ENCODE assay signal across 12 cellular contexts in genomic region chr5:10268100-10268499, GRCh38. TPM values are rescaled to one million over a fixed set of nuclear protein-coding genes. Genes with fewer than 3 reads are reported as not detected.
DNase-seq lines count a peak whose midpoint lies in the region; ATAC-seq and TF ChIP-seq lines count a peak whose summit lies in the region.
"Had no signal": no experiment of that assay in that cellular context is flagged by ENCODE, and none has a peak within 500 bp of the region (broad histone marks: within the 10 kb centered on the region; RNA-seq: fewer than 3 reads in every experiment).

No MANE protein-coding gene starts in this region.

- in situ Hi-C loops in GM23248 (cut with MboI) (no loop called here), gastrocnemius medialis (cut with MboI; ENCODE audit: low sequenced_read_pairs in 4 of 4) (loop anchor here in 1 of 4 donors (10.0 kb wide), 1 partner anchor 147 kb away; no protein-coding TSS in a partner anchor)

- H3K27me3 Mint-ChIP-seq in endodermal cell (ENCODE audit: insufficient read depth) = no peaks in the 10 kb centered on the region

- WGBS in GM23248 (ENCODE audit: low coverage in 1 of 2, low lambda C conversion rate in 2 of 2, missing lambda C conversion rate in 2 of 2), 2 experiments = 86 to 87% methylated on average over 8 to 10 of the region's 10 CpGs
- WGBS in endodermal cell (ENCODE audit: insufficient coverage in 1 of 2, insufficient read length in 1 of 2), 2 experiments = 86 to 91% methylated on average over 6 to 10 of the region's 10 CpGs

- intact Hi-C loops in gastrocnemius medialis (cut with DNase I; ENCODE audit: low total_unique reads) = no loop called here

- no peaks in the 10 kb centered on the region for H3K9me3 Mint-ChIP-seq in endodermal cell

- no peak overlapping the region for H3K9ac ChIP-seq in GM23248
- no peak overlapping the region for H3K9ac ChIP-seq in endodermal cell (ENCODE audit: extremely low read depth, low read length, poor library complexity, severe bottlenecking)

- no peak for DNase-seq in GM23248
- peak; percentile 39 for DNase-seq in M059J (ENCODE audit: low read depth)
- DNase-seq in endodermal cell = no peak
- no peak for DNase-seq in gastrocnemius medialis
- no peak for DNase-seq in H4 (ENCODE audit: low spot score)
- no peak for DNase-seq in activated CD4-positive, alpha-beta T cell treated with anti-CD3 and anti-CD28 coated beads for 4 hours
- DNase-seq: ACHN, Caco-2, DMS153, NCI-H187 treated with DMSO at 0.1 percent for 48 hours had no signal

- ATAC-seq in gastrocnemius medialis (no peak), HG03520 (IDR thresholded peaks at IDR 0.05; ENCODE audit: unreplicated experiment) (no peak)

- no peaks in the 10 kb centered on the region for H3K9me2 ChIP-seq in GM23248 (ENCODE audit: insufficient read depth)

- H3K27me3 ChIP-seq in GM23248 (replicated peaks; ENCODE audit: insufficient read depth) = no peaks in the 10 kb centered on the region
- H3K27me3 ChIP-seq in endodermal cell (ENCODE audit: control insufficient read depth, insufficient read depth, low read length, poor library complexity, severe bottlenecking) = no peaks in the 10 kb centered on the region
- no peaks in the 10 kb centered on the region for H3K27me3 ChIP-seq in gastrocnemius medialis
- H3K27me3 ChIP-seq: SJSA1 had no signal

- TF ChIP-seq CTCF in endodermal cell (conservative IDR thresholded peaks at IDR 0.05) (no peak), gastrocnemius medialis (IDR thresholded peaks at IDR 0.05 in 4 of 5, conservative IDR thresholded peaks at IDR 0.05 in 1 of 5) (no peak)

- no peaks in the 10 kb centered on the region for H4K20me1 ChIP-seq in GM23248 (ENCODE audit: insufficient read depth)

- H3K36me3 ChIP-seq in GM23248 (ENCODE audit: low read depth) (peaks cover 23% of the 10 kb centered on the region), endodermal cell (ENCODE audit: control insufficient read depth, insufficient read depth, low read length) (peaks cover 27% of the 10 kb centered on the region), gastrocnemius medialis (peaks cover 0 to 30% of the 10 kb centered on the region in 2 donors)

- TF ChIP-seq POLR2A in gastrocnemius medialis (IDR thresholded peaks at IDR 0.05) = no peak

- H3K9me3 ChIP-seq in GM23248 (ENCODE audit: low read depth) (no peaks in the 10 kb centered on the region), endodermal cell (ENCODE audit: control insufficient read depth, low read length) (no peaks in the 10 kb centered on the region), gastrocnemius medialis (no peaks in the 10 kb centered on the region)
- H3K9me3 ChIP-seq: Caco-2, SJSA1 had no signal

- peak overlapping the region; percentile 12 for H3K27ac Mint-ChIP-seq in endodermal cell

- H3K4me1 Mint-ChIP-seq in endodermal cell = peaks cover 13% of the 10 kb centered on the region

- no peak overlapping the region for H3K4me3 Mint-ChIP-seq in endodermal cell

- H3K27ac ChIP-seq in GM23248 = peak overlapping the region; percentile 75; the same call in 1 of the 2 replicates
- no peak overlapping the region for H3K27ac ChIP-seq in endodermal cell (ENCODE audit: low read depth, low read length)
- H3K27ac ChIP-seq in gastrocnemius medialis = peak overlapping the region; percentile 4 to 72 (median 28)
- H3K27ac ChIP-seq: SJSA1 had no signal

- H3K4me2 ChIP-seq in GM23248 (ENCODE audit: unreplicated experiment) = no peak overlapping the region

- H3K36me3 Mint-ChIP-seq in endodermal cell (ENCODE audit: low read depth) = peaks cover 25% of the 10 kb centered on the region

- no peak overlapping the region for H3K4me3 ChIP-seq in GM23248
- no peak overlapping the region for H3K4me3 ChIP-seq in endodermal cell (ENCODE audit: low read length)
- H3K4me3 ChIP-seq in gastrocnemius medialis = no peak overlapping the region
- H3K4me3 ChIP-seq: SJSA1 had no signal

- no peaks in the 10 kb centered on the region for H3K79me2 ChIP-seq in GM23248 (ENCODE audit: insufficient read depth)

- peaks cover 47% of the 10 kb centered on the region for H3F3A ChIP-seq in GM23248 (ENCODE audit: insufficient read depth)

- peaks cover 14% of the 10 kb centered on the region for H3K4me1 ChIP-seq in GM23248 (ENCODE audit: insufficient read depth)
- no peaks in the 10 kb centered on the region for H3K4me1 ChIP-seq in endodermal cell (ENCODE audit: control insufficient read depth, insufficient read depth, low read length)
- H3K4me1 ChIP-seq in gastrocnemius medialis = peaks cover 4 to 7% of the 10 kb centered on the region in 2 donors
- H3K4me1 ChIP-seq: Caco-2 had no signal

- H2AFZ ChIP-seq in GM23248 = no peak overlapping the region

RNA-seq across cellular contexts. Expression of gene CCT5, which starts 18.0 kb away (rescaled TPM):
- 301 and 392 TPM in 2 replicates for total RNA-seq in GM23248 (2014; rRNA removed; shearing (Covaris generic))
- polyA plus RNA-seq in GM23248 (2016; fragmentation: Nextera tagmentation; extraction: Ambion mirVana) = 257 and 264 TPM in 2 replicates
- total RNA-seq in M059J (2014; rRNA removed; shearing (Covaris generic)) = 445 and 637 TPM in 2 replicates
- total RNA-seq in endodermal cell = 100 to 1,000 TPM; 316 to 356 TPM
- polyA plus RNA-seq in endodermal cell (2013, experiment 1 of 2) = 335 TPM
- polyA plus RNA-seq in endodermal cell (2013, experiment 2 of 2) = 321 TPM
- 100 to 1,000 TPM; 201 to 329 (median 267) TPM for total RNA-seq in gastrocnemius medialis
- total RNA-seq in H4 (2014; rRNA removed; shearing (Covaris generic)) = 1,083 and 1,127 TPM in 2 replicates

RNA-seq across cellular contexts. Expression of gene ATPSCKMT, which starts 18.4 kb away (rescaled TPM):
- 15.3 and 16.8 TPM in 2 replicates for total RNA-seq in GM23248 (2014; rRNA removed; shearing (Covaris generic))
- 12.8 and 13.9 TPM in 2 replicates for polyA plus RNA-seq in GM23248 (2016; fragmentation: Nextera tagmentation; extraction: Ambion mirVana)
- total RNA-seq in M059J (2014; rRNA removed; shearing (Covaris generic)) = 17.8 and 25.1 TPM in 2 replicates
- 10 to 100 TPM; 19.2 to 27.7 TPM for total RNA-seq in endodermal cell
- polyA plus RNA-seq in endodermal cell (2013, experiment 1 of 2) = 14.0 TPM
- polyA plus RNA-seq in endodermal cell (2013, experiment 2 of 2) = 14.8 TPM
- total RNA-seq in gastrocnemius medialis = 10 to 100 TPM in 2 of 4 donors, 1 to 10 TPM in 2; 9.2 to 18.2 (median 10.5) TPM
- total RNA-seq in H4 (2014; rRNA removed; shearing (Covaris generic)) = 34.7 and 42.7 TPM in 2 replicates

RNA-seq across cellular contexts. Expression of gene CMBL, which starts 39.6 kb away (rescaled TPM):
- 4.0 and 4.2 TPM in 2 replicates for total RNA-seq in GM23248 (2014; rRNA removed; shearing (Covaris generic))
- polyA plus RNA-seq in GM23248 (2016; fragmentation: Nextera tagmentation; extraction: Ambion mirVana) = 14.6 and 16.0 TPM in 2 replicates
- 6.6 and 11.4 TPM in 2 replicates for total RNA-seq in M059J (2014; rRNA removed; shearing (Covaris generic))
- 10 to 100 TPM; 10.4 to 20.5 TPM for total RNA-seq in endodermal cell
- 34.9 TPM for polyA plus RNA-seq in endodermal cell (2013, experiment 1 of 2)
- polyA plus RNA-seq in endodermal cell (2013, experiment 2 of 2) = 26.8 TPM
- 10 to 100 TPM in 3 of 4 donors, 1 to 10 TPM in 1; 7.8 to 46.7 (median 35.6) TPM for total RNA-seq in gastrocnemius medialis
- 21.4 and 23.2 TPM in 2 replicates for total RNA-seq in H4 (2014; rRNA removed; shearing (Covaris generic))
